ENCODE assay signal across 21 cellular contexts in the genomic region with DNA sequence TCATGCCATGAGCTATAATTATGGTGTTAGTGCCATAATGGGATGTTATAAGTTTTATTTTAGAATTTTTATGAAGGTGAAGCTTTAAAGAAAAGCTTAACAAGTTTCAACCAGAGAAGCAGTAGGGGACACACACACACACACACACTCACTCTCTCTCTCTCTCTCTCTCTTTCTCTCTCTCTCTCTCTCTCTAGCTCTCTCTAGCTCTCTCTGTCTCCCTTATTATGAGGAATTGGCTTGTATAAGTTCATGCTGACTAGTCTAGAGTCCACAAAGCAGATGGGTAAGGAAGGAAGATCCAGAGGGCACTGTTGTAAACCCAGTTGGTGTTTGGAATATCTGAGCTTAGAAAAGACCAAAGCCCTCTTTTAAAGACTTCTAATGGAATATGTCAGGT.
A peak's percentile ranks its signal among the peaks of the same experiment; 100 is the strongest.
DNase-seq lines count a peak whose midpoint lies in the region; ATAC-seq and TF ChIP-seq lines count a peak whose summit lies in the region.
"Had no signal": no experiment of that assay in that cellular context is flagged by ENCODE, and none has a peak within 500 bp of the region (broad histone marks: within the 10 kb centered on the region; RNA-seq: fewer than 3 reads in every experiment).

No MANE protein-coding gene starts in this region.

- CTCF ChIA-PET in IMR-90 (lab: Yijun Ruan, JAX): interaction anchor here (0.7 kb wide), 1 partner anchor 430 kb away, joined by 3 read pairs; no protein-coding TSS in a partner anchor

- H3K9me3 ChIP-seq in IMR-90 (ENCODE audit: control insufficient read depth, insufficient read depth, low read length): no peaks in the 10 kb centered on the region
- H3K9me3 ChIP-seq: SJSA1 had no signal

- no peaks in the 10 kb centered on the region for H3K9me1 ChIP-seq in IMR-90 (ENCODE audit: insufficient read depth, low read length)

- H3K23ac ChIP-seq in IMR-90 (ENCODE audit: low read depth, low read length): no peak overlapping the region

- POLR2A ChIA-PET in IMR-90 (lab: Charles Lee; ENCODE audit: unreplicated experiment): no interaction called here

- H4K20me1 ChIP-seq in IMR-90 (ENCODE audit: insufficient read depth, low read length): peaks cover 28% of the 10 kb centered on the region; the same call in 1 of the 2 replicates

- H3K79me1 ChIP-seq in IMR-90 (ENCODE audit: low read depth in 1 of 2, low read length in 2 of 2): peaks cover 14 to 35% of the 10 kb centered on the region in 2 experiments; a peak in 3 of 4 replicates

- no peak overlapping the region for H4K8ac ChIP-seq in IMR-90 (ENCODE audit: low read depth in 2 of 2, low read length in 2 of 2)

- no peak overlapping the region for H3K27ac ChIP-seq in IMR-90 (ENCODE audit: insufficient read depth, low read length)
- H3K27ac ChIP-seq: KMS-11, SJSA1 had no signal

- no peak overlapping the region for H2AFZ ChIP-seq in IMR-90 (replicated peaks; ENCODE audit: low read length, poor library complexity)

- no peak overlapping the region for H3K4ac ChIP-seq in IMR-90 (ENCODE audit: low read depth, low read length)

- intact Hi-C loops in CD14-positive monocyte (cut with micrococcal nuclease) (no loop called here), IMR-90 (cut with micrococcal nuclease) (no loop called here)

- TF ChIP-seq CTCF in CD14-positive monocyte (IDR thresholded peaks at IDR 0.05) (no peak), IMR-90 (conservative IDR thresholded peaks at IDR 0.05; ENCODE audit: low read depth, low read length) (no peak), osteocyte (IDR thresholded peaks at IDR 0.05) (no peak)

- H3K4me1 ChIP-seq in IMR-90 (ENCODE audit: control insufficient read depth, insufficient read depth, low read length): peaks cover 2% of the 10 kb centered on the region; the same call in 1 of the 2 replicates
- H3K4me1 ChIP-seq: SJSA1 had no signal

- no peak for ATAC-seq in IMR-90 (ENCODE audit: low read depth)
- ATAC-seq in GM21528 (IDR thresholded peaks at IDR 0.05; ENCODE audit: low FRiP score, unreplicated experiment): no peak
- no peak for ATAC-seq in GM19397 (IDR thresholded peaks at IDR 0.05; ENCODE audit: unreplicated experiment)
- ATAC-seq: Right ventricle myocardium inferior had no signal

- H3K36me3 ChIP-seq in IMR-90 (ENCODE audit: control insufficient read depth, insufficient read depth, low read length): no peaks in the 10 kb centered on the region
- H3K36me3 ChIP-seq: SJSA1 had no signal

- H3K27ac Mint-ChIP-seq in CD14-positive monocyte (peak overlapping the region in 4 of 7 donors; percentile 5 to 76 (median 38)), immature natural killer cell (peak overlapping the region in 4 of 6 donors; percentile 4 to 58 (median 38)), osteocyte (ENCODE audit: unreplicated experiment) (peak overlapping the region; percentile 19)
- H3K27ac Mint-ChIP-seq: B cell had no signal

- H3K9ac ChIP-seq in IMR-90 (ENCODE audit: low read depth, low read length): no peak overlapping the region
- H3K9ac ChIP-seq: KMS-11 had no signal

- no peak for TF ChIP-seq POLR2A in IMR-90 (IDR thresholded peaks at IDR 0.05; ENCODE audit: low read depth, low read length)

- H3K9me3 Mint-ChIP-seq in CD14-positive monocyte: peaks cover 0 to 2% (median 0%) of the 10 kb centered on the region in 7 donors
- H3K9me3 Mint-ChIP-seq in immature natural killer cell: no peaks in the 10 kb centered on the region
- H3K9me3 Mint-ChIP-seq in osteocyte (ENCODE audit: unreplicated experiment): no peaks in the 10 kb centered on the region

- H4K5ac ChIP-seq in IMR-90 (ENCODE audit: low read depth, low read length): no peak overlapping the region

- H3K56ac ChIP-seq in IMR-90 (ENCODE audit: extremely low read depth, insufficient read depth, low read length): no peak overlapping the region

- BruUV-seq in IMR-90 (replicated peaks; lab: Mats Ljungman, UMichigan): no TSS peak

- no peak overlapping the region for H3K4me3 ChIP-seq in IMR-90 (ENCODE audit: insufficient read depth, low read depth, low read length)
- H3K4me3 ChIP-seq: SJSA1 had no signal

- TF ChIP-seq RAD21 in IMR-90 (IDR thresholded peaks at IDR 0.05; ENCODE audit: low read length): no peak

- H3K27me3 Mint-ChIP-seq in CD14-positive monocyte (ENCODE audit: low read depth in 3 of 3): no peaks in the 10 kb centered on the region
- peaks cover 0 to 2% (median 0%) of the 10 kb centered on the region in 3 donors for H3K27me3 Mint-ChIP-seq in immature natural killer cell (ENCODE audit: low read depth in 3 of 3)
- H3K27me3 Mint-ChIP-seq in osteocyte (ENCODE audit: unreplicated experiment): no peaks in the 10 kb centered on the region
- H3K27me3 Mint-ChIP-seq: B cell had no signal

- H3K4me2 ChIP-seq in IMR-90 (ENCODE audit: low read depth, low read length): no peak overlapping the region
- H3K4me2 ChIP-seq: KMS-11 had no signal

- dilution Hi-C loops in IMR-90 (cut with HindIII; ENCODE audit: low sequenced_read_pairs, unreplicated experiment): no loop called here

- no peak overlapping the region for H2AK5ac ChIP-seq in IMR-90 (ENCODE audit: low read depth, low read length)

- H2BK20ac ChIP-seq in IMR-90 (ENCODE audit: low read depth, low read length): no peak overlapping the region

- DNase-seq in CD14-positive monocyte (ENCODE audit: low spot score): no peak
- DNase-seq in IMR-90: no peak
- DNase-seq in immature natural killer cell: no peak
- no peak for DNase-seq in osteocyte (ENCODE audit: extremely low spot score, unreplicated experiment)
- no peak for DNase-seq in NCI-H510A treated with DMSO at 0.1 percent for 48 hours (lab: John Stamatoyannopoulos, UW)
- DNase-seq: DMS53, EL, GF-D8, H7, NCI-H1092 treated with DMSO at 0.1 percent for 48 hours, NCI-H1436 treated with DMSO at 0.1 percent for 48 hours, NCI-H2029, NCI-H226, NCI-H524, NCI-H774 had no signal

- H3K18ac ChIP-seq in IMR-90 (ENCODE audit: low read depth, low read length): no peak overlapping the region

- no peak overlapping the region for H2BK120ac ChIP-seq in IMR-90 (ENCODE audit: low read depth, low read length)

- no peak overlapping the region for H4K91ac ChIP-seq in IMR-90 (ENCODE audit: insufficient read depth, low read depth, low read length)

- H3K4me3 Mint-ChIP-seq in CD14-positive monocyte: no peak overlapping the region
- H3K4me3 Mint-ChIP-seq in immature natural killer cell: peak overlapping the region in 2 of 5 donors; percentile 21 to 32
- no peak overlapping the region for H3K4me3 Mint-ChIP-seq in osteocyte (ENCODE audit: unreplicated experiment)
- H3K4me3 Mint-ChIP-seq: B cell had no signal

- H3K36me3 Mint-ChIP-seq in CD14-positive monocyte (peaks cover 2 to 7% of the 10 kb centered on the region in 2 donors), immature natural killer cell (no peaks in the 10 kb centered on the region), osteocyte (ENCODE audit: unreplicated experiment) (peaks cover 11% of the 10 kb centered on the region)

- H2BK15ac ChIP-seq in IMR-90 (ENCODE audit: low read depth, low read length): no peak overlapping the region

- H2BK5ac ChIP-seq in IMR-90 (ENCODE audit: low read depth, low read length, poor library complexity, severe bottlenecking): peak overlapping the region; percentile 37

- H3K4me1 Mint-ChIP-seq in CD14-positive monocyte (peaks cover 17% of the 10 kb centered on the region), immature natural killer cell (peaks cover 52 to 95% of the 10 kb centered on the region in 2 donors), osteocyte (ENCODE audit: unreplicated experiment) (peaks cover 22% of the 10 kb centered on the region)

- H3K14ac ChIP-seq in IMR-90 (replicated peaks; ENCODE audit: low read depth, low read length): no peak overlapping the region

- H2AK9ac ChIP-seq in IMR-90 (replicated peaks; ENCODE audit: low read depth, low read length, poor library complexity): no peak overlapping the region

- in situ Hi-C loops in IMR-90 (cut with MboI; ENCODE audit: low sequenced_read_pairs): no loop called here

- no peaks in the 10 kb centered on the region for H3K27me3 ChIP-seq in IMR-90 (ENCODE audit: control insufficient read depth, insufficient read depth, low read length)
- H3K27me3 ChIP-seq: SJSA1 had no signal

TF ChIP-seq in IMR-90, 13 proteins besides CTCF, POLR2A, EP300 and RAD21:
- no peak for TF ChIP-seq SMC3 (IDR thresholded peaks at IDR 0.05; ENCODE audit: low read depth, low read length)
- TF ChIP-seq CHD1 (IDR thresholded peaks at IDR 0.05; ENCODE audit: low read depth, low read length): no peak
- no peak for TF ChIP-seq FOS (IDR thresholded peaks at IDR 0.05; ENCODE audit: low read depth, low read length)
- TF ChIP-seq, protein P1, sequence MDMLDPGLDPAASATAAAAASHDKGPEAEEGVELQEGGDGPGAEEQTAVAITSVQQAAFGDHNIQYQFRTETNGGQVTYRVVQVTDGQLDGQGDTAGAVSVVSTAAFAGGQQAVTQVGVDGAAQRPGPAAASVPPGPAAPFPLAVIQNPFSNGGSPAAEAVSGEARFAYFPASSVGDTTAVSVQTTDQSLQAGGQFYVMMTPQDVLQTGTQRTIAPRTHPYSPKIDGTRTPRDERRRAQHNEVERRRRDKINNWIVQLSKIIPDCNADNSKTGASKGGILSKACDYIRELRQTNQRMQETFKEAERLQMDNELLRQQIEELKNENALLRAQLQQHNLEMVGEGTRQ (IDR thresholded peaks at IDR 0.05; ENCODE audit: low read depth, low read length): no peak
- no peak for TF ChIP-seq CEBPB (IDR thresholded peaks at IDR 0.05; ENCODE audit: low read depth, low read length)
- no peak for TF ChIP-seq BHLHE40 (IDR thresholded peaks at IDR 0.05; ENCODE audit: low read depth, low read length)
- TF ChIP-seq, protein P2, sequence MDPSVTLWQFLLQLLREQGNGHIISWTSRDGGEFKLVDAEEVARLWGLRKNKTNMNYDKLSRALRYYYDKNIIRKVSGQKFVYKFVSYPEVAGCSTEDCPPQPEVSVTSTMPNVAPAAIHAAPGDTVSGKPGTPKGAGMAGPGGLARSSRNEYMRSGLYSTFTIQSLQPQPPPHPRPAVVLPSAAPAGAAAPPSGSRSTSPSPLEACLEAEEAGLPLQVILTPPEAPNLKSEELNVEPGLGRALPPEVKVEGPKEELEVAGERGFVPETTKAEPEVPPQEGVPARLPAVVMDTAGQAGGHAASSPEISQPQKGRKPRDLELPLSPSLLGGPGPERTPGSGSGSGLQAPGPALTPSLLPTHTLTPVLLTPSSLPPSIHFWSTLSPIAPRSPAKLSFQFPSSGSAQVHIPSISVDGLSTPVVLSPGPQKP (IDR thresholded peaks at IDR 0.05; ENCODE audit: borderline replicate concordance, low read depth, low read length): no peak
- no peak for TF ChIP-seq MXI1 (IDR thresholded peaks at IDR 0.05; ENCODE audit: borderline replicate concordance, low read depth, low read length)
- TF ChIP-seq NFE2L2 (IDR thresholded peaks at IDR 0.05; ENCODE audit: low read depth, low read length): no peak
- TF ChIP-seq MAFK (IDR thresholded peaks at IDR 0.05; ENCODE audit: low read depth, low read length): no peak
- TF ChIP-seq MAZ (IDR thresholded peaks at IDR 0.05; ENCODE audit: borderline replicate concordance, low read depth, low read length): no peak
- no peak for TF ChIP-seq RCOR1 (IDR thresholded peaks at IDR 0.05; ENCODE audit: insufficient replicate concordance, low read length)
- no peak for TF ChIP-seq RFX5 (IDR thresholded peaks at IDR 0.05; ENCODE audit: low read depth, low read length)
